28 cellular contexts compared by ENCODE assay signal in the genomic region with DNA sequence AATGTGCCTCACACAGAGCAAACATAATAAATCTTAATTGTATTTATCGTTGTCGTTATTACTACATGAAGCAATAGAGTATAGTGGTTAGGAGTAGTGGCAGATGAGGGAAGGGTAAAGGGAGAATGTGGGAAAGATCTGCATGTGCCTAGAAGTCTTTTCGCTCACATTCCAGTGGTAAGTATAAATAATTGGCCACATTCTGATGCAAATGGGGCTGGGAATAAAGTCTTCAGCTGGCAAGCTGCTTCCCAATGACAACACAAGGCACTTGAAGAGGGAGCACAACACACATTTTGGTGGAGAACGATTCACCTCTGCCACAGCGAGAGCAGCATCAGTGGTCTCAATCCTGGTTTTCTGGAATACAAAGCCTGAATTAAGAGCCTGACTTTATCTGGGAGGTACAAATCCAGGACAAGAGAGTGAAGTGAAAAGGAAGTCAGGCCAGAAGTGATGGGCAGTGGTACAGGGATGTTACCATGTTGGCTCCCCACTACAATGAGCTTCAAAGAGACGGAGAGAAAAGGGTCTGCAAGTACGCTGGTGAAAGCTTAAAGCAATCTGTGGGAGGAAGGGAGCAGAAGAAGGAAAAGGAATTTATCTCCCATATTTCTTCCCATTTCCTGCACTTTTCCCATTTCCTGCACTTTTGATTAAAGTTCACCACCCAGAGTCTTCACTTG.
DNase-seq lines count a peak whose midpoint lies in the region; ATAC-seq and FAIRE-seq lines count a peak whose summit lies in the region.
"Had no signal": no experiment of that assay in that cellular context is flagged by ENCODE, and none has a peak within 500 bp of the region (broad histone marks: within the 10 kb centered on the region; RNA-seq: fewer than 3 reads in every experiment).

No MANE protein-coding gene starts in this region.

- no peak overlapping the region for H3K23ac ChIP-seq in neuronal stem cell (ENCODE audit: low read depth, low read length, poor library complexity)

- H2AK5ac ChIP-seq in neuronal stem cell (ENCODE audit: low read depth, low read length) = no peak overlapping the region

- no peak overlapping the region for H3K4ac ChIP-seq in neuronal stem cell (ENCODE audit: low read length)

- DNase-seq in T-helper 1 cell (no peak), SK-N-MC (ENCODE audit: low read depth, low spot score) (peak; percentile 73), iPS DF 19.7 (ENCODE audit: low read depth, low spot score) (peak; percentile 73), neuronal stem cell (ENCODE audit: low spot score) (no peak), GM19239 (ENCODE audit: insufficient read length, low spot score) (no peak)
- DNase-seq in activated CD4-positive, alpha-beta T cell treated with anti-CD3 and anti-CD28 coated beads for 1 hour = no peak
- DNase-seq: activated CD4-positive, alpha-beta T cell treated with anti-CD3 and anti-CD28 coated beads, Interleukin-2, amount 50 U/mL, for 1 hour; activated CD8-positive, alpha-beta memory T cell treated with anti-CD3 and anti-CD28 coated beads, Interleukin-2, amount 50 U/mL, for 48 hours; activated effector memory CD4-positive, alpha-beta T cell treated with anti-CD3 and anti-CD28 coated beads, Interleukin-2, amount 50 U/mL, for 16 hours; DMS153; esophagus squamous epithelium; gastrocnemius medialis; NCI-H1694 treated with DMSO at 0.1 percent for 48 hours; NCI-H2171 treated with DMSO at 0.1 percent for 48 hours; NCI-H524 treated with DMSO at 0.1 percent for 48 hours; nucleus accumbens; RPMI8226; stimulated activated CD4-positive, alpha-beta T cell treated with anti-CD3 and anti-CD28 coated beads, Interleukin-2, amount 100 ng/mL, for 24 hours; upper lobe of right lung; WERI-Rb-1 had no signal

- peak overlapping the region; percentile 47; the same call in 1 of the 2 replicates for H3K27ac ChIP-seq in SK-N-MC
- no peak overlapping the region for H3K27ac ChIP-seq in neuronal stem cell (replicated peaks; ENCODE audit: low read length)
- H3K27ac ChIP-seq: 22Rv1, coronary artery, esophagus squamous epithelium, gastrocnemius medialis, hepatocyte, upper lobe of right lung, WERI-Rb-1 had no signal

- H3K27me3 ChIP-seq in neuronal stem cell (ENCODE audit: control insufficient read depth in 3 of 3, insufficient read depth in 3 of 3, low read depth in 1 of 3, low read length in 3 of 3) = no peaks in the 10 kb centered on the region
- H3K27me3 ChIP-seq: esophagus squamous epithelium, gastrocnemius medialis, hepatocyte, upper lobe of right lung had no signal

- no peaks in the 10 kb centered on the region for H3K79me1 ChIP-seq in neuronal stem cell (ENCODE audit: low read depth, low read length)

- H3K9me3 ChIP-seq in SK-N-MC (ENCODE audit: low read depth, low read length) = no peaks in the 10 kb centered on the region
- H3K9me3 ChIP-seq in neuronal stem cell (replicated peaks in 1 of 2; ENCODE audit: control insufficient read depth in 2 of 2, insufficient read depth in 1 of 2, low read depth in 1 of 2, low read length in 2 of 2) = no peaks in the 10 kb centered on the region
- H3K9me3 ChIP-seq: esophagus squamous epithelium, gastrocnemius medialis, upper lobe of right lung had no signal

- H3K9me3 Mint-ChIP-seq in T-helper 1 cell treated with Interleukin-12 subunit alpha and Interleukin-12 subunit beta and Interleukin-4 antibody, amounts not matched to agents 30 μg/mL and 1 μg/mL, for 36 hours = no peaks in the 10 kb centered on the region

- H4K8ac ChIP-seq in neuronal stem cell (ENCODE audit: low read depth, low read length) = no peak overlapping the region

- no peak overlapping the region for H3K4me3 Mint-ChIP-seq in T-helper 1 cell treated with Interleukin-12 subunit alpha and Interleukin-12 subunit beta and Interleukin-4 antibody, amounts not matched to agents 30 μg/mL and 1 μg/mL, for 36 hours

- no peak for FAIRE-seq in GM19239 (lab: Jason Lieb, UNC)
- FAIRE-seq: GM18507 had no signal

- H3K9ac ChIP-seq in SK-N-MC (ENCODE audit: insufficient read length) = no peak overlapping the region
- no peak overlapping the region for H3K9ac ChIP-seq in neuronal stem cell (ENCODE audit: low read depth, low read length, poor library complexity)

- H3K4me2 ChIP-seq in neuronal stem cell (ENCODE audit: insufficient read depth, low read length, poor library complexity, severe bottlenecking) = no peak overlapping the region
- H3K4me2 ChIP-seq: hepatocyte, smooth muscle cell had no signal

- no peak overlapping the region for H2BK5ac ChIP-seq in neuronal stem cell (ENCODE audit: low read length)

- WGBS in neuronal stem cell (ENCODE audit: extremely low coverage in 2 of 2, insufficient read length in 2 of 2, insufficient replicate concordance in 1 of 2), 2 donors = no CpG with 5 or more reads among the region's 7 CpGs

- no peak for ATAC-seq in HG02973 (IDR thresholded peaks at IDR 0.05; ENCODE audit: unreplicated experiment)
- ATAC-seq: gastrocnemius medialis, upper lobe of right lung had no signal

- H3K4me1 Mint-ChIP-seq in T-helper 1 cell treated with Interleukin-12 subunit alpha and Interleukin-12 subunit beta and Interleukin-4 antibody, amounts not matched to agents 30 μg/mL and 1 μg/mL, for 36 hours (ENCODE audit: low read depth) = peaks cover 4% of the 10 kb centered on the region

- H3K4me3 ChIP-seq in SK-N-MC (no peak overlapping the region), neuronal stem cell (ENCODE audit: low read length in 2 of 2) (no peak overlapping the region)
- H3K4me3 ChIP-seq: coronary artery, esophagus squamous epithelium, gastrocnemius medialis, hepatocyte, lung, smooth muscle cell, upper lobe of right lung had no signal

- peak overlapping the region; percentile 5 for H3K27ac Mint-ChIP-seq in T-helper 1 cell treated with Interleukin-12 subunit alpha and Interleukin-12 subunit beta and Interleukin-4 antibody, amounts not matched to agents 30 μg/mL and 1 μg/mL, for 36 hours

- peak overlapping the region; percentile 69 for H2AFZ ChIP-seq in neuronal stem cell (ENCODE audit: low read length)
- H2AFZ ChIP-seq: hepatocyte had no signal

- H3K18ac ChIP-seq in neuronal stem cell (ENCODE audit: low read length) = no peak overlapping the region

- no peak overlapping the region for H4K91ac ChIP-seq in neuronal stem cell (ENCODE audit: low read depth, low read length, poor library complexity)

- no peak overlapping the region for H2BK12ac ChIP-seq in neuronal stem cell (ENCODE audit: low read length)

- no peak overlapping the region for H2BK120ac ChIP-seq in neuronal stem cell (ENCODE audit: low read depth, low read length)

- peaks cover 27% of the 10 kb centered on the region for H3K36me3 Mint-ChIP-seq in T-helper 1 cell treated with Interleukin-12 subunit alpha and Interleukin-12 subunit beta and Interleukin-4 antibody, amounts not matched to agents 30 μg/mL and 1 μg/mL, for 36 hours (ENCODE audit: low read depth)

- H3K4me1 ChIP-seq in neuronal stem cell (ENCODE audit: control insufficient read depth in 2 of 2, insufficient read depth in 1 of 2, low read depth in 1 of 2, low read length in 2 of 2) = peaks cover 4 to 6% of the 10 kb centered on the region in 2 donors
- H3K4me1 ChIP-seq: esophagus squamous epithelium, gastrocnemius medialis, upper lobe of right lung had no signal

- H2BK15ac ChIP-seq in neuronal stem cell (ENCODE audit: low read length) = no peak overlapping the region

- H3K27me3 Mint-ChIP-seq in T-helper 1 cell treated with Interleukin-12 subunit alpha and Interleukin-12 subunit beta and Interleukin-4 antibody, amounts not matched to agents 30 μg/mL and 1 μg/mL, for 36 hours (ENCODE audit: low read depth) = no peaks in the 10 kb centered on the region

- no peak overlapping the region for H3K14ac ChIP-seq in neuronal stem cell (ENCODE audit: low read length)

- no peaks in the 10 kb centered on the region for H3K36me3 ChIP-seq in SK-N-MC (ENCODE audit: insufficient read depth, low read length)
- no peaks in the 10 kb centered on the region for H3K36me3 ChIP-seq in neuronal stem cell (replicated peaks in 1 of 2; ENCODE audit: control insufficient read depth in 2 of 2, insufficient read depth in 2 of 2, low read length in 2 of 2)
- H3K36me3 ChIP-seq: esophagus squamous epithelium, gastrocnemius medialis, upper lobe of right lung, WERI-Rb-1 had no signal

Comparison
In these comparisons a context has a peak if more than half of its experiments do, and no peak if none do; other contexts are left out.
1. DNase-seq: peak in SK-N-MC (single experiment) and iPS DF 19.7 (single experiment); none in T-helper 1 cell (0 of 5), neuronal stem cell (single experiment), activated CD4-positive, alpha-beta T cell treated with anti-CD3 and anti-CD28 coated beads for 1 hour (single experiment) and GM19239 (single experiment).